Comparison of ENCODE assay signal across 9 cellular contexts in genomic region chr3:50570508-50571279, GRCh38. TPM values are rescaled to one million over a fixed set of nuclear protein-coding genes. Genes with fewer than 3 reads are reported as not detected.
DNase-seq lines count a peak whose midpoint lies in the region; ATAC-seq, FAIRE-seq and TF ChIP-seq lines count a peak whose summit lies in the region.
"Had no signal": no experiment of that assay in that cellular context is flagged by ENCODE, and none has a peak within 500 bp of the region (broad histone marks: within the 10 kb centered on the region; RNA-seq: fewer than 3 reads in every experiment).

No MANE protein-coding gene starts in this region.

- no peak for ATAC-seq in A549
- no peak for ATAC-seq in HG02852 (IDR thresholded peaks at IDR 0.05; ENCODE audit: unreplicated experiment)
- no peak for ATAC-seq in HG03025 (IDR thresholded peaks at IDR 0.05; ENCODE audit: low FRiP score, unreplicated experiment)
- no peak for ATAC-seq in HG03342 (IDR thresholded peaks at IDR 0.05; ENCODE audit: unreplicated experiment)
- ATAC-seq in GM19397 (IDR thresholded peaks at IDR 0.05; ENCODE audit: unreplicated experiment), result no peak

- peak overlapping the region; percentile 98; the same call in 2 of the 3 replicates for H3K4me3 ChIP-seq in A549

- peak overlapping the region; percentile 90 for H3K4me2 ChIP-seq in A549

- H3K27me3 Mint-ChIP-seq in HFFc6 (ENCODE audit: insufficient read depth) (peaks cover 3% of the 10 kb centered on the region), mesothelial cell of epicardium (ENCODE audit: low read depth) (peaks cover 13% of the 10 kb centered on the region)
- peaks cover 4% of the 10 kb centered on the region for H3K27me3 Mint-ChIP-seq in activated naive CD8-positive, alpha-beta T cell treated with anti-CD3 and anti-CD28 coated beads for 36 hours

- no peak for TF ChIP-seq POLR2A in A549 (IDR thresholded peaks at IDR 0.05; ENCODE audit: low read length)

- FAIRE-seq in A549 (lab: Jason Lieb, UNC), result no peak

- 81% methylated on average over 4 of the region's 5 CpGs for WGBS in A549 (ENCODE audit: missing lambda C conversion rate)

- peak overlapping the region; percentile 98 for H3K4me3 Mint-ChIP-seq in HFFc6
- H3K4me3 Mint-ChIP-seq in activated naive CD8-positive, alpha-beta T cell treated with anti-CD3 and anti-CD28 coated beads for 36 hours, result peak overlapping the region; percentile 93
- peak overlapping the region; percentile 93 for H3K4me3 Mint-ChIP-seq in mesothelial cell of epicardium

- no peaks in the 10 kb centered on the region for H3K36me3 Mint-ChIP-seq in HFFc6 (ENCODE audit: low read depth)
- H3K36me3 Mint-ChIP-seq in activated naive CD8-positive, alpha-beta T cell treated with anti-CD3 and anti-CD28 coated beads for 36 hours, result peaks cover 56% of the 10 kb centered on the region
- no peaks in the 10 kb centered on the region for H3K36me3 Mint-ChIP-seq in mesothelial cell of epicardium

- no peak for TF ChIP-seq EP300 in A549 (IDR thresholded peaks at IDR 0.05)

- no peaks in the 10 kb centered on the region for H3K9me3 ChIP-seq in A549

- POLR2A ChIA-PET in A549 (lab: Yijun Ruan, JAX), result interaction anchor here (0.5 to 1.0 kb wide), 3 partner anchors 41 to 815 kb away, joined by 3 to 6 read pairs (median 3); partner anchors contain the start of genes CISH and MANF

- no peak for DNase-seq in A549 (ENCODE audit: low read depth in 1 of 2, low spot score in 1 of 2)
- DNase-seq in HFFc6, result no peak
- no peak for DNase-seq in activated naive CD8-positive, alpha-beta T cell treated with anti-CD3 and anti-CD28 coated beads for 36 hours
- no peak for DNase-seq in mesothelial cell of epicardium (ENCODE audit: low spot score in 2 of 2, unreplicated experiment in 2 of 2)
- DNase-seq: activated CD4-positive, alpha-beta T cell treated with anti-CD3 and anti-CD28 coated beads, Interleukin-2, amount 50 U/mL, for 4 hours had no signal

- CTCF ChIA-PET in A549 (lab: Yijun Ruan, JAX), result interaction anchor here (1.0 to 22.5 kb wide), 10 partner anchors 9 to 819 kb away, joined by 3 to 375 read pairs (median 5); partner anchors contain the start of genes CISH and MAPKAPK3

- peaks cover 20% of the 10 kb centered on the region for H3K4me1 ChIP-seq in A549

- H3K27ac ChIP-seq in A549, result no peak overlapping the region

- H3K4me1 Mint-ChIP-seq in HFFc6 (ENCODE audit: low read depth) (peaks cover 31% of the 10 kb centered on the region), mesothelial cell of epicardium (peaks cover 17% of the 10 kb centered on the region)
- H3K4me1 Mint-ChIP-seq in activated naive CD8-positive, alpha-beta T cell treated with anti-CD3 and anti-CD28 coated beads for 36 hours, result peaks cover 62% of the 10 kb centered on the region

- TF ChIP-seq CTCF in A549 (IDR thresholded peaks at IDR 0.05) (no peak), HFFc6 (IDR thresholded peaks at IDR 0.05) (no peak), mesothelial cell of epicardium (IDR thresholded peaks at IDR 0.05; ENCODE audit: unreplicated experiment) (no peak)

- TF ChIP-seq RAD21 in A549 (conservative IDR thresholded peaks at IDR 0.05 in 1 of 2, IDR thresholded peaks at IDR 0.05 in 1 of 2), result no peak

- H3K27ac Mint-ChIP-seq in HFFc6 (peak overlapping the region; percentile 95; the same call in 1 of the 2 replicates), mesothelial cell of epicardium (peak overlapping the region; percentile 58)
- H3K27ac Mint-ChIP-seq in activated naive CD8-positive, alpha-beta T cell treated with anti-CD3 and anti-CD28 coated beads for 36 hours, result peak overlapping the region; percentile 99

- H3K9me3 Mint-ChIP-seq in HFFc6, result no peaks in the 10 kb centered on the region
- no peaks in the 10 kb centered on the region for H3K9me3 Mint-ChIP-seq in activated naive CD8-positive, alpha-beta T cell treated with anti-CD3 and anti-CD28 coated beads for 36 hours
- no peaks in the 10 kb centered on the region for H3K9me3 Mint-ChIP-seq in mesothelial cell of epicardium

TF ChIP-seq in A549, 52 proteins besides CTCF, POLR2A, EP300 and RAD21:
- TF ChIP-seq HOXB5 (CRISPR knock-in tag; IDR thresholded peaks at IDR 0.05) (no peak), SMC3 (IDR thresholded peaks at IDR 0.05) (no peak), MAZ (IDR thresholded peaks at IDR 0.05; ENCODE audit: borderline replicate concordance, low read depth, low read length) (no peak), RARB (CRISPR knock-in tag; IDR thresholded peaks at IDR 0.05) (no peak), CBX2 (IDR thresholded peaks at IDR 0.05; ENCODE audit: borderline replicate concordance, low read depth) (no peak), CBX8 (IDR thresholded peaks at IDR 0.05) (no peak), CHD4 (IDR thresholded peaks at IDR 0.05; ENCODE audit: borderline replicate concordance) (no peak), EHF (CRISPR knock-in tag; IDR thresholded peaks at IDR 0.05) (no peak), ATOH8 (CRISPR knock-in tag; IDR thresholded peaks at IDR 0.05; ENCODE audit: low read depth) (no peak), PBX3 (IDR thresholded peaks at IDR 0.05) (no peak), NPAS2 (CRISPR knock-in tag; IDR thresholded peaks at IDR 0.05; ENCODE audit: borderline replicate concordance) (no peak), JUN (IDR thresholded peaks at IDR 0.05) (no peak)

RNA-seq across cellular contexts. Expression of gene HEMK1, which starts 1.4 kb away (rescaled TPM):
- polyA plus RNA-seq in A549 (2011; rRNA removed), result 4.7 and 5.1 TPM in 2 replicates
- polyA plus RNA-seq in A549 (2012; cell fraction: cytosol; rRNA removed), result 5.4 and 7.1 TPM in 2 replicates
- polyA plus RNA-seq in A549 (2012; cell fraction: nucleus; rRNA removed), result 13.6 and 15.4 TPM in 2 replicates
- polyA plus RNA-seq in A549 (2017; fragmentation: RNase III; extraction: RNeasy Plus Mini Kit Qiagen cat#74134 plus additional on column Dnase treatment), result 4.3 to 5.4 TPM (median 4.3 TPM) in 3 replicates
- polyA minus RNA-seq in A549 (2011; rRNA and poly(A)+ RNA removed), result 7.1 and 9.3 TPM in 2 replicates
- total RNA-seq in HFFc6 (2021; fragmentation: NEBNext Ultra II Directional; extraction: Animal tissue kit (Norgen Biotek cat#: 25700)), result 10 to 100 TPM; 17.9 to 20.7 (median 19.2) TPM
- total RNA-seq in activated naive CD8-positive, alpha-beta T cell treated with anti-CD3 and anti-CD28 coated beads for 36 hours, result 10 to 100 TPM; 59.8 to 64.7 TPM
- total RNA-seq in mesothelial cell of epicardium, result 32.1 to 34.1 TPM (median 32.8 TPM) in 3 replicates

RNA-seq across cellular contexts. Expression of gene C3orf18, which starts 3.1 kb away (rescaled TPM):
- 3.4 and 5.0 TPM in 2 replicates for polyA plus RNA-seq in A549 (2011; rRNA removed)
- polyA plus RNA-seq in A549 (2012; cell fraction: cytosol; rRNA removed), result 4.0 and 5.0 TPM in 2 replicates
- 7.0 and 11.2 TPM in 2 replicates for polyA plus RNA-seq in A549 (2012; cell fraction: nucleus; rRNA removed)
- polyA plus RNA-seq in A549 (2017; fragmentation: RNase III; extraction: RNeasy Plus Mini Kit Qiagen cat#74134 plus additional on column Dnase treatment), result 3.9 to 5.9 TPM (median 5.4 TPM) in 3 replicates
- 4.3 and 5.4 TPM in 2 replicates for polyA minus RNA-seq in A549 (2011; rRNA and poly(A)+ RNA removed)
- total RNA-seq in HFFc6 (2021; fragmentation: NEBNext Ultra II Directional; extraction: Animal tissue kit (Norgen Biotek cat#: 25700)), result 10 to 100 TPM; 12.9 to 15.5 (median 14.2) TPM
- total RNA-seq in activated naive CD8-positive, alpha-beta T cell treated with anti-CD3 and anti-CD28 coated beads for 36 hours, result 10 to 100 TPM; 15.9 to 17.1 TPM
- total RNA-seq in mesothelial cell of epicardium, result 12.7 to 15.1 TPM (median 12.8 TPM) in 3 replicates

RNA-seq across cellular contexts. Expression of gene CISH, which starts 40.9 kb away (rescaled TPM):
- polyA plus RNA-seq in A549 (2011; rRNA removed) (0.43 and 0.95 TPM in 2 replicates), A549 (2017; fragmentation: RNase III; extraction: RNeasy Plus Mini Kit Qiagen cat#74134 plus additional on column Dnase treatment) (0.42 to 0.68 TPM (median 0.67 TPM) in 3 replicates)
- polyA plus RNA-seq in A549 (2012; cell fraction: cytosol; rRNA removed), result 0.95 and 1.2 TPM in 2 replicates
- 1.1 and 1.7 TPM in 2 replicates for polyA plus RNA-seq in A549 (2012; cell fraction: nucleus; rRNA removed)
- polyA minus RNA-seq in A549 (2011; rRNA and poly(A)+ RNA removed), result 1.7 and 2.0 TPM in 2 replicates
- 1 to 10 TPM in 2 of 6 experiments, under 1 TPM in 4; 0.84 to 1.4 (median 0.95) TPM for total RNA-seq in HFFc6 (2021; fragmentation: NEBNext Ultra II Directional; extraction: Animal tissue kit (Norgen Biotek cat#: 25700))
- 100 to 1,000 TPM; 192 to 193 TPM for total RNA-seq in activated naive CD8-positive, alpha-beta T cell treated with anti-CD3 and anti-CD28 coated beads for 36 hours
- 15.2 to 16.7 TPM (median 15.2 TPM) in 3 replicates for total RNA-seq in mesothelial cell of epicardium

RNA-seq across cellular contexts. Expression of gene MAPKAPK3, which starts 46.3 kb away (rescaled TPM):
- polyA plus RNA-seq in A549 (2011; rRNA removed) (16.5 and 22.8 TPM in 2 replicates), A549 (2017; fragmentation: RNase III; extraction: RNeasy Plus Mini Kit Qiagen cat#74134 plus additional on column Dnase treatment) (14.1 to 16.0 TPM (median 14.6 TPM) in 3 replicates)
- 19.6 and 23.7 TPM in 2 replicates for polyA plus RNA-seq in A549 (2012; cell fraction: cytosol; rRNA removed)
- polyA plus RNA-seq in A549 (2012; cell fraction: nucleus; rRNA removed), result 18.4 TPM in 2 replicates
- 20.9 and 28.0 TPM in 2 replicates for polyA minus RNA-seq in A549 (2011; rRNA and poly(A)+ RNA removed)
- 10 to 100 TPM; 60.5 to 65.5 (median 62.8) TPM for total RNA-seq in HFFc6 (2021; fragmentation: NEBNext Ultra II Directional; extraction: Animal tissue kit (Norgen Biotek cat#: 25700))
- total RNA-seq in activated naive CD8-positive, alpha-beta T cell treated with anti-CD3 and anti-CD28 coated beads for 36 hours, result 100 to 1,000 TPM; 166 to 171 TPM
- total RNA-seq in mesothelial cell of epicardium, result 33.6 to 36.8 TPM (median 35.9 TPM) in 3 replicates

Comparison
In these comparisons a context has a peak if more than half of its experiments do, and no peak if none do; other contexts are left out.
1. RNA of gene CISH, which starts 40.9 kb away (total RNA-seq): 192 to 193 TPM in activated naive CD8-positive, alpha-beta T cell treated with anti-CD3 and anti-CD28 coated beads for 36 hours; 15.2 to 16.7 TPM in mesothelial cell of epicardium and 0.84 to 1.4 TPM in HFFc6; every median in the first group is over 10 times any median in the second.
2. Peak in every context shown above with its lines, with median percentiles within 50 percentile points of each other: H3K27ac Mint-ChIP-seq and H3K4me3 Mint-ChIP-seq.